20 cellular contexts compared by ENCODE assay signal in genomic region chr11:57377098-57377497, GRCh38. TPM values are rescaled to one million over a fixed set of nuclear protein-coding genes. Genes with fewer than 3 reads are reported as not detected.
DNase-seq lines count a peak whose midpoint lies in the region; ATAC-seq and TF ChIP-seq lines count a peak whose summit lies in the region.
"Had no signal": no experiment of that assay in that cellular context is flagged by ENCODE, and none has a peak within 500 bp of the region (broad histone marks: within the 10 kb centered on the region; RNA-seq: fewer than 3 reads in every experiment).

No MANE protein-coding gene starts in this region.

- 100% methylated on average over 2 of the region's 5 CpGs for WGBS in H9 (ENCODE audit: extremely low coverage, insufficient read length, low lambda C conversion rate)
- 55 to 63% methylated on average over 5 of the region's 5 CpGs for WGBS in tibial nerve, 2 donors

- H3K27ac Mint-ChIP-seq in H9 (no peak overlapping the region), nephron progenitor cell (no peak overlapping the region)
- H3K27ac Mint-ChIP-seq: GM23338; T-helper 1 cell treated with Interleukin-12 subunit alpha and Interleukin-12 subunit beta and Interleukin-4 antibody, amounts not matched to agents 30 μg/mL and 1 μg/mL, for 36 hours had no signal

- no peak overlapping the region for H2BK5ac ChIP-seq in H9 (ENCODE audit: insufficient read length, low read length)

- no peak for TF ChIP-seq EP300 in tibial nerve (IDR thresholded peaks at IDR 0.05)

- ATAC-seq in HG03196 (IDR thresholded peaks at IDR 0.05; ENCODE audit: unreplicated experiment), result no peak
- ATAC-seq: GM23338, HCT116, PC-3 had no signal

- TF ChIP-seq POLR2A in tibial nerve (IDR thresholded peaks at IDR 0.05), result no peak

- no peak overlapping the region for H3K4me3 ChIP-seq in tibial nerve
- H3K4me3 ChIP-seq: GM23338 had no signal

- H3K27me3 ChIP-seq in H9 (ENCODE audit: insufficient read depth, low read length), result no peaks in the 10 kb centered on the region; the same call in 1 of the 2 replicates
- no peaks in the 10 kb centered on the region for H3K27me3 ChIP-seq in tibial nerve

- no peak overlapping the region for H4K8ac ChIP-seq in H9 (replicated peaks; ENCODE audit: insufficient read length, low read depth, low read length)

- H3K18ac ChIP-seq in H9 (ENCODE audit: insufficient read length, low read depth, low read length), result no peak overlapping the region

- H3K27me3 Mint-ChIP-seq in H9 (ENCODE audit: low read depth) (peaks cover 55% of the 10 kb centered on the region), nephron progenitor cell (ENCODE audit: low read depth, poor library complexity) (peaks cover 34% of the 10 kb centered on the region)

- H3K23ac ChIP-seq in H9 (ENCODE audit: insufficient read length, low read depth, low read length), result no peak overlapping the region

- H3K79me2 ChIP-seq in H9 (ENCODE audit: insufficient read depth, low read length), result no peaks in the 10 kb centered on the region

- H3K9me3 Mint-ChIP-seq in H9 (no peaks in the 10 kb centered on the region), nephron progenitor cell (no peaks in the 10 kb centered on the region)
- H3K9me3 Mint-ChIP-seq: T-helper 1 cell treated with Interleukin-12 subunit alpha and Interleukin-12 subunit beta and Interleukin-4 antibody, amounts not matched to agents 30 μg/mL and 1 μg/mL, for 36 hours had no signal

- no peak overlapping the region for H2BK120ac ChIP-seq in H9 (ENCODE audit: low read depth, low read length, poor library complexity, severe bottlenecking)

- H3K27ac ChIP-seq in H9 (ENCODE audit: insufficient read length, low read depth, low read length) (no peak overlapping the region), tibial nerve (no peak overlapping the region)
- H3K27ac ChIP-seq: C4-2B had no signal

- H3K79me1 ChIP-seq in H9 (ENCODE audit: insufficient read depth, low read depth, low read length, poor library complexity, severe bottlenecking), result no peaks in the 10 kb centered on the region

- in situ Hi-C loops in G401 (cut with HindIII; ENCODE audit: low sequenced_read_pairs), result no loop called here

- no peak overlapping the region for H2AFZ ChIP-seq in H9 (ENCODE audit: low read length)
- H2AFZ ChIP-seq: GM23338 had no signal

- no peaks in the 10 kb centered on the region for H4K20me1 ChIP-seq in H9 (ENCODE audit: control insufficient read depth, insufficient read depth, insufficient read length)

- H3K4me3 Mint-ChIP-seq in H9 (peak overlapping the region in 1 of 2 experiments; percentile 12; a peak in 2 of 5 replicates), nephron progenitor cell (peak overlapping the region; percentile 7)
- H3K4me3 Mint-ChIP-seq: GM23338; T-helper 1 cell treated with Interleukin-12 subunit alpha and Interleukin-12 subunit beta and Interleukin-4 antibody, amounts not matched to agents 30 μg/mL and 1 μg/mL, for 36 hours had no signal

- no peak overlapping the region for H2AK5ac ChIP-seq in H9 (ENCODE audit: insufficient read length, low read length)

- H3K23me2 ChIP-seq in H9 (ENCODE audit: insufficient read length, low read depth, low read length, poor library complexity, severe bottlenecking), result no peaks in the 10 kb centered on the region

- no peaks in the 10 kb centered on the region for H3K36me3 ChIP-seq in tibial nerve

- no peak overlapping the region for H3T11ph ChIP-seq in H9 (ENCODE audit: low read length)

- no peak for TF ChIP-seq CTCF in H9 (conservative IDR thresholded peaks at IDR 0.05)
- TF ChIP-seq CTCF in nephron progenitor cell (IDR thresholded peaks at IDR 0.05), result no peak
- TF ChIP-seq CTCF in tibial nerve (IDR thresholded peaks at IDR 0.05), result no peak

- no peak overlapping the region for H3K14ac ChIP-seq in H9 (ENCODE audit: insufficient read depth, low read length)

- H3K4me1 ChIP-seq in H9 (ENCODE audit: insufficient read depth, low read length), result no peaks in the 10 kb centered on the region; the same call in 1 of the 2 replicates
- H3K4me1 ChIP-seq in tibial nerve, result no peaks in the 10 kb centered on the region

- H2BK15ac ChIP-seq in H9 (ENCODE audit: low read depth, low read length), result no peak overlapping the region

- no peaks in the 10 kb centered on the region for H3K9me3 ChIP-seq in H9 (ENCODE audit: control insufficient read depth, low read depth, low read length)
- H3K9me3 ChIP-seq in tibial nerve, result peaks cover 0 to 3% (median 0%) of the 10 kb centered on the region in 4 donors

- no peak overlapping the region for H3K56ac ChIP-seq in H9 (ENCODE audit: insufficient read length, low read depth, low read length)

- no peak overlapping the region for H4K91ac ChIP-seq in H9 (ENCODE audit: insufficient read length, low read depth, low read length)

- no peak overlapping the region for H2BK12ac ChIP-seq in H9 (ENCODE audit: insufficient read length, low read depth, low read length)

- H3K4ac ChIP-seq in H9 (ENCODE audit: low read depth, low read length), result no peak overlapping the region

- H3K9ac ChIP-seq in H9 (ENCODE audit: extremely low read depth, insufficient read length, low read length), result no peak overlapping the region

- H3K4me1 Mint-ChIP-seq in H9 (peaks cover 3 to 15% of the 10 kb centered on the region in 2 experiments), nephron progenitor cell (peaks cover 10% of the 10 kb centered on the region)

- DNase-seq in EH (ENCODE audit: low read depth) (peak; percentile 8), H9 (no peak), NCI-H82 (lab: John Stamatoyannopoulos, UW) (peak; percentile 67), nephron progenitor cell (no peak), tibial nerve (ENCODE audit: low spot score in 2 of 2) (no peak), G401 (ENCODE audit: low spot score) (no peak)
- DNase-seq: AML-193, KG1, NCI-H187 treated with DMSO at 0.1 percent for 48 hours, NCI-H446, NCI-H774, PC-3, RPMI8226, SIG-M5 had no signal

- H3K4me2 ChIP-seq in H9 (ENCODE audit: insufficient read depth, insufficient read length, low read length), result peak overlapping the region; percentile 35
- H3K4me2 ChIP-seq: GM23338 had no signal

- no peak overlapping the region for H2BK20ac ChIP-seq in H9 (ENCODE audit: low read depth, low read length, poor library complexity, severe bottlenecking)

- no peak overlapping the region for H4K5ac ChIP-seq in H9 (ENCODE audit: insufficient read length, low read depth, low read length)

- H3K36me3 Mint-ChIP-seq in H9 (ENCODE audit: insufficient read depth in 1 of 3, low read depth in 3 of 3), result no peaks in the 10 kb centered on the region
- H3K36me3 Mint-ChIP-seq in nephron progenitor cell (ENCODE audit: low read depth), result no peaks in the 10 kb centered on the region

RNA-seq across cellular contexts. Expression of gene PRG3, which starts 3.9 kb away (rescaled TPM):
- not detected in 2 replicates for total RNA-seq in H9 (2021)
- not detected for total RNA-seq in tibial nerve
- total RNA-seq in G401 (2014; rRNA removed; shearing (Covaris generic)), result not detected in 2 replicates
- total RNA-seq: GM23338, HepG2, PC-3 had no signal

RNA-seq across cellular contexts. Expression of gene PRG2, which starts 13.4 kb away (rescaled TPM):
- 0.31 TPM in 1 of 2 replicates, not detected in the other for total RNA-seq in H9 (2021)
- total RNA-seq in tibial nerve, result under 1 TPM in 1 of 4 donors, not detected in 3; 0.39 TPM
- total RNA-seq in G401 (2014; rRNA removed; shearing (Covaris generic)), result not detected in 2 replicates
- total RNA-seq: GM23338, HepG2, PC-3 had no signal

RNA-seq across cellular contexts. Expression of gene P2RX3, which starts 38.9 kb away (rescaled TPM):
- 0.15 and 0.22 TPM in 2 replicates for total RNA-seq in H9 (2021)
- total RNA-seq in tibial nerve, result under 1 TPM in 1 of 4 donors, not detected in 3; 0.22 TPM
- total RNA-seq in G401 (2014; rRNA removed; shearing (Covaris generic)), result 7.1 and 11.4 TPM in 2 replicates
- total RNA-seq: HepG2, PC-3 had no signal

RNA-seq across cellular contexts. Expression of gene SSRP1, which starts 41.4 kb away (rescaled TPM):
- total RNA-seq in H9 (2021) (202 and 205 TPM in 2 replicates), tibial nerve (10 to 100 TPM; 51.0 to 67.5 (median 56.5) TPM)
- total RNA-seq in G401 (2014; rRNA removed; shearing (Covaris generic)), result 194 and 208 TPM in 2 replicates

RNA-seq across cellular contexts. Expression of gene SLC43A3, which starts 49.8 kb away (rescaled TPM):
- total RNA-seq in H9 (2021) (21.4 and 21.9 TPM in 2 replicates), tibial nerve (100 to 1,000 TPM in 2 of 4 donors, 10 to 100 TPM in 2; 42.2 to 110 (median 94.7) TPM)
- not detected in 2 replicates for total RNA-seq in G401 (2014; rRNA removed; shearing (Covaris generic))
- total RNA-seq: HepG2 had no signal

Comparison
In these comparisons a context has a peak if more than half of its experiments do, and no peak if none do; other contexts are left out.
1. DNase-seq: peak in EH (single experiment) and NCI-H82 (single experiment); none in H9 (single experiment), nephron progenitor cell (single experiment), tibial nerve (0 of 2) and G401 (single experiment).